ENCODE assay signal across 19 cellular contexts in the genomic region with DNA sequence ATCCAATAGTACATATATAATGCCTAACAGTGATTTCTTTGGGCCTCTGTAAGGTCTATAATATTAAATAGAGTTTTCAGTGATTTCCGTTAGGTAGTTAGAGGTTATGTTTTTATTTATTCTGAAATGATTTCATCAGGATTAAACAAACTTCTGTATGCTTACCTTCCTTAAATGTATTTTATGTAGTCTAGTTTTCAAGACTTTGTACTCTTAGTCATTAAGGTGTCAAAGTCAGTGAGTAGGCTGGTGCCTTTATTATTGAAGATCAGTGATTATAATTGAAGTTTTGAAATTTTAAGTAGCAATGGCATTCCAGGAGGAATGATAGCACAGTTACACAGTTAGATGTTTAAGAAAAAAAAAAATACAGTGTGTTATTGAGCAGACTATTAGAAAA. TPM values are rescaled to one million over a fixed set of nuclear protein-coding genes. Genes with fewer than 3 reads are reported as not detected.
"Had no signal": no experiment of that assay in that cellular context is flagged by ENCODE, and none has a peak within 500 bp of the region (broad histone marks: within the 10 kb centered on the region; RNA-seq: fewer than 3 reads in every experiment).

No MANE protein-coding gene starts in this region.

- H3K9me3 ChIP-seq: ascending aorta, body of pancreas, Peyer's patch had no signal

- H3K36me3 ChIP-seq: ascending aorta, Peyer's patch had no signal

- FAIRE-seq: bronchial epithelial cell had no signal

- H3K4me1 ChIP-seq: ascending aorta, body of pancreas, Peyer's patch had no signal

- H3K4me3 ChIP-seq: ascending aorta, body of pancreas, Peyer's patch had no signal

- DNase-seq: activated CD4-positive, alpha-beta memory T cell treated with anti-CD3 and anti-CD28 coated beads, Interleukin-2, amount 10 ng/mL, durations not matched to agents 7 days and 5 days; activated CD4-positive, alpha-beta T cell treated with anti-CD3 and anti-CD28 coated beads for 36 hours; activated CD4-positive, alpha-beta T cell treated with anti-CD3 and anti-CD28 coated beads, Interleukin-2, amount 50 U/mL, for 1 hour; activated naive CD4-positive, alpha-beta T cell; activated T-cell treated with anti-CD3 and anti-CD28 coated beads, Interleukin-2, amount 50 U/mL, for 1 hour; amniotic stem cell; body of pancreas; central memory CD4-positive, alpha-beta T cell; NCI-H1092; NCI-H1417; NCI-H1694; NCI-H2029 treated with DMSO at 0.1 percent for 48 hours; NCI-H345; NCI-H510A; Peyer's patch; SHP77 treated with DMSO at 0.1 percent for 48 hours had no signal

- H3K27me3 ChIP-seq: ascending aorta, body of pancreas, Peyer's patch had no signal

- ATAC-seq: activated CD4-positive, alpha-beta T cell treated with anti-CD3 and anti-CD28 coated beads for 36 hours; body of pancreas had no signal

- H3K27ac ChIP-seq: ascending aorta, body of pancreas, KMS-11, Peyer's patch had no signal

RNA-seq across cellular contexts. Expression of gene GNAI1, which starts 20.7 kb away (rescaled TPM):
- total RNA-seq: activated CD4-positive, alpha-beta memory T cell treated with anti-CD3 and anti-CD28 coated beads, Interleukin-2, amount 10 ng/mL, durations not matched to agents 7 days and 5 days had no signal
